7 cellular contexts compared by ENCODE assay signal in genomic region chr9:120841930-120842684, GRCh38. TPM values are rescaled to one million over a fixed set of nuclear protein-coding genes. Genes with fewer than 3 reads are reported as not detected.
DNase-seq lines count a peak whose midpoint lies in the region; ATAC-seq and TF ChIP-seq lines count a peak whose summit lies in the region.

No MANE protein-coding gene starts in this region.

- H3K4me1 ChIP-seq in heart left ventricle, result peaks cover 0 to 44% (median 17%) of the 10 kb centered on the region in 12 donors

- TF ChIP-seq POLR2A in heart left ventricle (IDR thresholded peaks at IDR 0.05), result no peak

- no peaks in the 10 kb centered on the region for H3K27me3 Mint-ChIP-seq in activated B cell treated with CpG ODN at 0.5 μM for 24 hours

- peaks cover 0 to 30% (median 6%) of the 10 kb centered on the region in 9 donors for H3K36me3 ChIP-seq in heart left ventricle

- no peak for TF ChIP-seq CTCF in activated B cell treated with CpG ODN at 0.5 μM for 24 hours (IDR thresholded peaks at IDR 0.05)
- TF ChIP-seq CTCF in heart left ventricle (IDR thresholded peaks at IDR 0.05), result no peak

- ATAC-seq in GM18498 (IDR thresholded peaks at IDR 0.05; ENCODE audit: unreplicated experiment) (peak; percentile 12), HG03097 (IDR thresholded peaks at IDR 0.05; ENCODE audit: low FRiP score, unreplicated experiment) (peak; percentile 2), activated B cell treated with CpG ODN at 0.5 μM for 24 hours (ENCODE audit: low read depth) (peak; percentile 7), heart left ventricle (peak; percentile 1 to 11 (median 7))

- H3K9me3 Mint-ChIP-seq in activated B cell treated with CpG ODN at 0.5 μM for 24 hours, result no peaks in the 10 kb centered on the region

- peaks cover 0 to 6% (median 0%) of the 10 kb centered on the region in 12 donors for H3K9me3 ChIP-seq in heart left ventricle

- peak overlapping the region; percentile 83 to 99 (median 94) for H3K27ac ChIP-seq in heart left ventricle

- peaks cover 42% of the 10 kb centered on the region for H3K4me1 Mint-ChIP-seq in activated B cell treated with CpG ODN at 0.5 μM for 24 hours

- peak overlapping the region; percentile 90 for H3K4me3 Mint-ChIP-seq in activated B cell treated with CpG ODN at 0.5 μM for 24 hours

- peak overlapping the region; percentile 91 for H3K27ac Mint-ChIP-seq in activated B cell treated with CpG ODN at 0.5 μM for 24 hours

- peaks cover 28% of the 10 kb centered on the region for H3K36me3 Mint-ChIP-seq in activated B cell treated with CpG ODN at 0.5 μM for 24 hours (ENCODE audit: low read depth)

- intact Hi-C loops in activated B cell treated with CpG ODN at 0.5 μM for 24 hours (cut with micrococcal nuclease), result loop anchor here (1.0 to 2.0 kb wide), 3 partner anchors 35 to 314 kb away; partner anchors contain the start of genes MEGF9 and PHF19
- intact Hi-C loops in heart left ventricle (cut with DNase I), result loop anchor here in 8 of 10 donors (2.0 to 10.0 kb wide), 5 partner anchors 27 to 93 kb away; partner anchors contain the start of genes FBXW2 (in 6 of the 8) and PHF19 (in 1 of the 8)

- CTCF ChIA-PET in activated B cell treated with CpG ODN at 0.5 μM for 24 hours (lab: Charles Lee), result no interaction called here

- no peak for DNase-seq in activated B cell treated with CpG ODN at 0.5 μM for 24 hours
- DNase-seq in heart left ventricle, result no peak
- DNase-seq in retina, result peak; percentile 34
- no peak for DNase-seq in NCI-H2107 (lab: John Stamatoyannopoulos, UW)
- no peak for DNase-seq in NCI-H187 (lab: John Stamatoyannopoulos, UW)

- 33 to 41% (median 39%) methylated on average over 18 of the region's 18 CpGs for WGBS in heart left ventricle, 4 donors

- POLR2A ChIA-PET in activated B cell treated with CpG ODN at 0.5 μM for 24 hours (lab: Charles Lee), result interaction anchor here (0.9 to 2.0 kb wide), 4 partner anchors 49 to 1424 kb away, joined by 3 to 5 read pairs (median 4); partner anchors contain the start of gene FBXW2

- no peaks in the 10 kb centered on the region for H3K27me3 ChIP-seq in heart left ventricle

- peak overlapping the region; percentile 60 to 95 (median 78) for H3K4me3 ChIP-seq in heart left ventricle

RNA-seq across cellular contexts. Expression of gene PSMD5, which starts 0.6 kb away (rescaled TPM):
- total RNA-seq in activated B cell treated with CpG ODN at 0.5 μM for 24 hours (34.8 and 38.9 TPM in 2 replicates), heart left ventricle (10 to 100 TPM; 10.2 to 17.9 (median 13.4) TPM)
- polyA plus RNA-seq in heart left ventricle, result 10 to 100 TPM in 1 of 2 donors, 1 to 10 TPM in 1; 4.8 to 16.5 TPM

RNA-seq across cellular contexts. Expression of gene PHF19, which starts 34.9 kb away (rescaled TPM):
- 50.2 and 55.3 TPM in 2 replicates for total RNA-seq in activated B cell treated with CpG ODN at 0.5 μM for 24 hours
- 10 to 100 TPM in 8 of 9 donors, 1 to 10 TPM in 1; 9.6 to 28.0 (median 12.5) TPM for total RNA-seq in heart left ventricle
- polyA plus RNA-seq in heart left ventricle, result 10 to 100 TPM; 11.0 to 15.4 TPM

RNA-seq across cellular contexts. Expression of gene FBXW2, which starts 48.9 kb away (rescaled TPM):
- total RNA-seq in activated B cell treated with CpG ODN at 0.5 μM for 24 hours (70.4 and 77.9 TPM in 2 replicates), heart left ventricle (10 to 100 TPM; 27.0 to 58.7 (median 42.0) TPM)
- 10 to 100 TPM in 1 of 2 donors, 1 to 10 TPM in 1; 7.9 to 24.5 TPM for polyA plus RNA-seq in heart left ventricle
